Comparison of ENCODE assay signal across 24 cellular contexts in the genomic region with DNA sequence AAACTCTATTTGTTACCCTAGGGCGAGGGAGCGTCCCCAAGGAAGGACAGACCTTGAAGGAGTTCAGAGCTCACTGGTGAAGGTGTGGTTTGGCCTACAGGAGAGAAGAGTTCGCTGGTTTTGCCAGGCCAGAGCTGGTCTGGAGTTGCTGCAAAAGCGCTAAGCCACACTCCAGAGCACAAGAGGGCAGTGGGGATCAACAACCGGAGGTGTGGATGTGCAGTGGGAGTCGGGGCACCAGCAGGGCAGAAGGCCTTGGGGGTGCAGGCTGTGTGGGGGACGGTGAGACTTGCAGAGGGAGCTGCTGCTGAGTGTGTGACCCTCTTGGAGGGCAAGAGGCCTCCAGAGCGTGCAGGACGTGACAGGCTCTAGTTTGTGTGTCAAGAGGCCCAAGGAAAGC. TPM values are rescaled to one million over a fixed set of nuclear protein-coding genes. Genes with fewer than 3 reads are reported as not detected.
DNase-seq lines count a peak whose midpoint lies in the region; ATAC-seq, FAIRE-seq and TF ChIP-seq lines count a peak whose summit lies in the region.
"Had no signal": no experiment of that assay in that cellular context is flagged by ENCODE, and none has a peak within 500 bp of the region (broad histone marks: within the 10 kb centered on the region; RNA-seq: fewer than 3 reads in every experiment).

No MANE protein-coding gene starts in this region.

- peak; percentile 45; the same call in 1 of the 2 replicates for TF ChIP-seq RAD21 in HepG2 (CRISPR knock-in tag; IDR thresholded peaks at IDR 0.05)

- TF ChIP-seq POLR2A in HepG2 (IDR thresholded peaks at IDR 0.05; ENCODE audit: insufficient read depth in 1 of 2, low read depth in 2 of 2, low read length in 2 of 2) (no peak), right lobe of liver (IDR thresholded peaks at IDR 0.05) (no peak), upper lobe of left lung (IDR thresholded peaks at IDR 0.05) (no peak)

- H3K4me2 ChIP-seq in HepG2 (ENCODE audit: low read depth, low read length) = peak overlapping the region; percentile 85

- peak; percentile 39 for DNase-seq in HepG2 (ENCODE audit: low spot score)
- no peak for DNase-seq in right lobe of liver
- no peak for DNase-seq in Panc1 (ENCODE audit: low read depth, low spot score)
- peak; percentile 52 for DNase-seq in left kidney (ENCODE audit: low read depth, low spot score)
- peak; percentile 24 to 29 for DNase-seq in upper lobe of left lung
- DNase-seq in effector CD4-positive, alpha-beta T cell = no peak
- DNase-seq: AML-193; C1 segment of cervical spinal cord; Calu3; CD8-positive, alpha-beta T cell; DMS153; GM23248; NCI-H1105; NCI-H146; NCI-H2029; NCI-H226; NCI-H510A treated with DMSO at 0.1 percent for 48 hours; NCI-H774; NK-92 treated with Interleukin-12 subunit alpha and Interleukin-12 subunit beta, amount 100 ng/mL, for 24 hours; Right ventricle myocardium superior had no signal

- intact Hi-C loops in HepG2 (cut with micrococcal nuclease; ENCODE audit: unreplicated experiment) (no loop called here), right lobe of liver (cut with DNase I) (no loop called here), Panc1 (cut with micrococcal nuclease; ENCODE audit: unreplicated experiment) (no loop called here)

- POLR2A ChIA-PET in HepG2 (lab: Yijun Ruan, JAX) = no interaction called here
- POLR2A ChIA-PET in Panc1 (lab: Charles Lee) = no interaction called here

- H3K4me3 ChIP-seq in HepG2 (replicated peaks in 1 of 3; ENCODE audit: insufficient read depth in 1 of 3, low read depth in 2 of 3, low read length in 3 of 3) (peak overlapping the region in 2 of 3 experiments; percentile 40 to 69; a peak in 4 of 6 replicates), right lobe of liver (no peak overlapping the region), Panc1 (ENCODE audit: low read depth in 2 of 2, low read length in 2 of 2) (no peak overlapping the region), upper lobe of left lung (no peak overlapping the region)
- H3K4me3 ChIP-seq: GM23248 had no signal

- H3K9me3 ChIP-seq in HepG2 (ENCODE audit: low read length) = no peaks in the 10 kb centered on the region
- H3K9me3 ChIP-seq in right lobe of liver = no peaks in the 10 kb centered on the region
- no peaks in the 10 kb centered on the region for H3K9me3 ChIP-seq in Panc1 (ENCODE audit: control insufficient read depth, insufficient read depth, low read depth, low read length)
- no peaks in the 10 kb centered on the region for H3K9me3 ChIP-seq in upper lobe of left lung

- H3K27ac ChIP-seq in HepG2 (ENCODE audit: extremely low read length, insufficient read depth, low read length) (no peak overlapping the region), right lobe of liver (no peak overlapping the region), Panc1 (ENCODE audit: low read length) (no peak overlapping the region), upper lobe of left lung (no peak overlapping the region)
- H3K27ac ChIP-seq: GM23248, HL-60 had no signal

- no peaks in the 10 kb centered on the region; a peak in 1 of 5 replicates for H3K27me3 ChIP-seq in HepG2 (ENCODE audit: control insufficient read depth in 1 of 2, insufficient read depth in 2 of 2, low read length in 2 of 2)
- no peaks in the 10 kb centered on the region for H3K27me3 ChIP-seq in right lobe of liver
- H3K27me3 ChIP-seq in Panc1 (ENCODE audit: control insufficient read depth, insufficient read depth, low read length) = no peaks in the 10 kb centered on the region
- H3K27me3 ChIP-seq in upper lobe of left lung = no peaks in the 10 kb centered on the region

- 0 out of 2 replicates have a peak overlapping the region, but pooled peaks have one; percentile 22 for H3K9ac ChIP-seq in HepG2 (ENCODE audit: insufficient read depth, low read depth, low read length)
- H3K9ac ChIP-seq: GM23248 had no signal

- in situ Hi-C loops in HepG2 (cut with HindIII; ENCODE audit: extremely low pct_ligation_motif_present, low pct_unique_long_range_greater_than_20kb) (no loop called here), Panc1 (cut with HindIII; ENCODE audit: low pct_unique_long_range_greater_than_20kb, low sequenced_read_pairs) (no loop called here)

- H3K79me2 ChIP-seq in HepG2 (ENCODE audit: insufficient read depth, low read length) = no peaks in the 10 kb centered on the region

- no peaks in the 10 kb centered on the region for H4K20me1 ChIP-seq in HepG2 (ENCODE audit: insufficient read depth, low read length)

- H2AFZ ChIP-seq in HepG2 (ENCODE audit: low read length) = peak overlapping the region; percentile 83
- H2AFZ ChIP-seq: GM23248 had no signal

- 16% methylated on average over 8 of the region's 9 CpGs for WGBS in HepG2 (ENCODE audit: low lambda C conversion rate)
- WGBS in right lobe of liver (ENCODE audit: insufficient coverage, low coverage, low lambda C conversion rate, missing lambda C conversion rate) = 89% methylated on average over 6 of the region's 9 CpGs
- 75 to 87% methylated on average over 9 of the region's 9 CpGs for WGBS in upper lobe of left lung, 2 donors

- no peaks in the 10 kb centered on the region for H3K36me3 ChIP-seq in HepG2 (replicated peaks in 1 of 2; ENCODE audit: control insufficient read depth in 1 of 2, insufficient read depth in 2 of 2, low read length in 2 of 2)
- no peaks in the 10 kb centered on the region for H3K36me3 ChIP-seq in right lobe of liver
- no peaks in the 10 kb centered on the region for H3K36me3 ChIP-seq in Panc1 (ENCODE audit: control insufficient read depth, insufficient read depth, low read length)
- no peaks in the 10 kb centered on the region for H3K36me3 ChIP-seq in upper lobe of left lung

- FAIRE-seq in HepG2 (lab: Jason Lieb, UNC) = no peak
- FAIRE-seq: GM12891 had no signal

- H3K4me1 ChIP-seq in HepG2 (ENCODE audit: insufficient read depth, low read length) (peaks cover 22% of the 10 kb centered on the region), right lobe of liver (no peaks in the 10 kb centered on the region), Panc1 (ENCODE audit: control insufficient read depth, insufficient read depth, low read length) (no peaks in the 10 kb centered on the region), upper lobe of left lung (peaks cover 0 to 9% (median 5%) of the 10 kb centered on the region in 4 donors)

- peak; percentile 83 for TF ChIP-seq CTCF in HepG2 (CRISPR knock-in tag; IDR thresholded peaks at IDR 0.05)
- TF ChIP-seq CTCF in right lobe of liver (IDR thresholded peaks at IDR 0.05) = no peak
- 0 out of 2 replicates have a peak, but pooled peaks have one; percentile 5 for TF ChIP-seq CTCF in Panc1 (IDR thresholded peaks at IDR 0.05)
- TF ChIP-seq CTCF in upper lobe of left lung (IDR thresholded peaks at IDR 0.05) = no peak

- ATAC-seq in HepG2 (peak; percentile 97), right lobe of liver (no peak), Panc1 (peak; percentile 63; the same call in 1 of the 2 replicates), upper lobe of left lung (ENCODE audit: low FRiP score in 2 of 2) (peak; percentile 31 to 59), HG02610 (IDR thresholded peaks at IDR 0.05; ENCODE audit: unreplicated experiment) (no peak), HG03378 (IDR thresholded peaks at IDR 0.05; ENCODE audit: unreplicated experiment) (no peak)
- ATAC-seq: CD8-positive, alpha-beta T cell had no signal

- TF ChIP-seq EP300 in HepG2 (IDR thresholded peaks at IDR 0.05; ENCODE audit: low read depth in 2 of 2, low read length in 2 of 2) = no peak
- no peak for TF ChIP-seq EP300 in HepG2 (CRISPR knock-in tag; IDR thresholded peaks at IDR 0.05; ENCODE audit: borderline replicate concordance)
- TF ChIP-seq EP300 in upper lobe of left lung (IDR thresholded peaks at IDR 0.05) = no peak

- BruUV-seq in HepG2 (replicated peaks; lab: Mats Ljungman, UMichigan) = no TSS peak
- BruUV-seq in Panc1 (replicated peaks; lab: Mats Ljungman, UMichigan) = no TSS peak

- CTCF ChIA-PET in HepG2 (lab: Yijun Ruan, JAX; ENCODE audit: low intra/inter-chr PET ratio, low total read pairs) = no interaction called here
- CTCF ChIA-PET in Panc1 (lab: Charles Lee) = no interaction called here

TF ChIP-seq in HepG2, 621 proteins besides CTCF, POLR2A, EP300 and RAD21 (continues in another document):
- TF ChIP-seq ZKSCAN1 (IDR thresholded peaks at IDR 0.05; ENCODE audit: low read length) = no peak
- no peak for TF ChIP-seq AGO1 (IDR thresholded peaks at IDR 0.05; ENCODE audit: low read depth, low read length, poor library complexity, severe bottlenecking)

RNA-seq across cellular contexts. Expression of a gene that starts 14.4 kb away (rescaled TPM):
- total RNA-seq in HepG2 (2016; rRNA removed; fragmentation: Illumina TruSeq; extraction: Trizol) (45.9 and 80.4 TPM in 2 replicates), right lobe of liver (10 to 100 TPM; 22.3 to 46.3 (median 30.8) TPM), Panc1 (2021; ENCODE audit: unreplicated experiment) (60.6 TPM), upper lobe of left lung (10 to 100 TPM; 29.0 to 65.0 (median 45.9) TPM)
- total RNA-seq in HepG2 (2016; cell fraction: cytosol; rRNA removed; fragmentation: Illumina TruSeq; extraction: Trizol; ENCODE audit: low read depth) = 10.9 and 12.4 TPM in 2 replicates
- 46.4 and 78.8 TPM in 2 replicates for total RNA-seq in HepG2 (2016; cell fraction: insoluble cytoplasmic fraction; rRNA removed; fragmentation: Illumina TruSeq; extraction: Trizol)
- total RNA-seq in HepG2 (2016; cell fraction: membrane; rRNA removed; fragmentation: Illumina TruSeq; extraction: Trizol) = 32.7 and 35.8 TPM in 2 replicates
- 32.2 and 36.2 TPM in 2 replicates for total RNA-seq in HepG2 (2016; cell fraction: nucleus; rRNA removed; fragmentation: Illumina TruSeq; extraction: Trizol)
- 27.6 and 30.1 TPM in 2 replicates for polyA plus RNA-seq in HepG2 (2011; rRNA removed)
- 18.4 and 25.3 TPM in 2 replicates for polyA plus RNA-seq in HepG2 (2011; cell fraction: cytosol; rRNA removed)
- 13.1 and 15.9 TPM in 2 replicates for polyA plus RNA-seq in HepG2 (2011; cell fraction: nucleus; rRNA removed)
- 31.9 and 36.9 TPM in 2 replicates for polyA plus RNA-seq in HepG2 (2012)
- 7.9 and 9.9 TPM in 2 replicates for polyA plus RNA-seq in HepG2 (2016; cell fraction: cytosol; fragmentation: Illumina TruSeq; extraction: Trizol; ENCODE audit: low read depth)
- polyA plus RNA-seq in HepG2 (2016; cell fraction: insoluble cytoplasmic fraction; fragmentation: Illumina TruSeq; extraction: Trizol; ENCODE audit: low read depth) = 82.8 and 83.4 TPM in 2 replicates
- polyA plus RNA-seq in HepG2 (2016; cell fraction: membrane; fragmentation: Illumina TruSeq; extraction: Trizol; ENCODE audit: low read depth) = 20.2 and 22.6 TPM in 2 replicates
- 45.2 and 47.0 TPM in 2 replicates for polyA plus RNA-seq in HepG2 (2016; cell fraction: nucleus; fragmentation: Illumina TruSeq; extraction: Trizol; ENCODE audit: insufficient read depth, low read depth)
- polyA minus RNA-seq in HepG2 (2011; rRNA and poly(A)+ RNA removed; ENCODE audit: low replicate concordance) = 16.1 and 32.8 TPM in 2 replicates
- 22.8 and 24.1 TPM in 2 replicates for polyA minus RNA-seq in HepG2 (2011; cell fraction: cytosol; rRNA and poly(A)+ RNA removed)
- 25.6 and 32.2 TPM in 2 replicates for polyA minus RNA-seq in HepG2 (2011; cell fraction: nucleus; rRNA and poly(A)+ RNA removed)
- 44.1 TPM for polyA plus RNA-seq in Panc1 (2012; ENCODE audit: insufficient read length)

Comparison
In these comparisons a context has a peak if more than half of its experiments do, and no peak if none do; other contexts are left out.
1. ATAC-seq: peak in HepG2 (single experiment), Panc1 (single experiment) and upper lobe of left lung (2 of 2); none in right lobe of liver (0 of 4), HG02610 (single experiment) and HG03378 (single experiment).
2. DNase-seq: peak in HepG2 (single experiment), left kidney (single experiment) and upper lobe of left lung (2 of 2); none in right lobe of liver (0 of 3), Panc1 (single experiment) and effector CD4-positive, alpha-beta T cell (single experiment).
3. H3K4me3 ChIP-seq: peak in HepG2 (2 of 3); none in right lobe of liver (0 of 3), Panc1 (0 of 2) and upper lobe of left lung (0 of 4).
4. CTCF ChIP-seq: peak in HepG2 (single experiment) and Panc1 (single experiment); none in right lobe of liver (0 of 4) and upper lobe of left lung (0 of 6).